10 cellular contexts compared by ENCODE assay signal in genomic region chr6:99604161-99605073, GRCh38. TPM values are rescaled to one million over a fixed set of nuclear protein-coding genes. Genes with fewer than 3 reads are reported as not detected.
DNase-seq lines count a peak whose midpoint lies in the region; ATAC-seq lines count a peak whose summit lies in the region.
"Had no signal": no experiment of that assay in that cellular context is flagged by ENCODE, and none has a peak within 500 bp of the region (broad histone marks: within the 10 kb centered on the region; RNA-seq: fewer than 3 reads in every experiment).

No MANE protein-coding gene starts in this region.

- peaks cover 94% of the 10 kb centered on the region for H3K27me3 Mint-ChIP-seq in activated CD8-positive, alpha-beta memory T cell treated with anti-CD3 and anti-CD28 coated beads, Interleukin-2, amount 10 ng/mL, durations not matched to agents 7 days and 5 days
- peaks cover 93% of the 10 kb centered on the region for H3K27me3 Mint-ChIP-seq in activated CD4-positive, alpha-beta memory T cell treated with anti-CD3 and anti-CD28 coated beads, Interleukin-2, amount 10 ng/mL, durations not matched to agents 7 days and 5 days
- H3K27me3 Mint-ChIP-seq in stimulated activated naive B cell treated with anti-CD40 and anti-IgM and Interleukin-4, amounts not matched to agents 10 μg/mL and 1 μg/mL and 100 μg/mL, for 72 hours = peaks cover 58 to 77% of the 10 kb centered on the region in 2 donors

- no peak for DNase-seq in activated CD8-positive, alpha-beta memory T cell treated with anti-CD3 and anti-CD28 coated beads, Interleukin-2, amount 10 ng/mL, durations not matched to agents 7 days and 5 days
- DNase-seq in activated CD8-positive, alpha-beta memory T cell treated with anti-CD3 and anti-CD28 coated beads, Interleukin-2, amount 50 U/mL, for 4 hours = no peak
- no peak for DNase-seq in activated CD4-positive, alpha-beta memory T cell treated with anti-CD3 and anti-CD28 coated beads, Interleukin-2, amount 10 ng/mL, durations not matched to agents 7 days and 5 days
- DNase-seq in stimulated activated naive B cell treated with anti-CD40 and anti-IgM and Interleukin-4, amounts not matched to agents 10 μg/mL and 1 μg/mL and 100 μg/mL, for 72 hours = no peak

- H3K9me3 Mint-ChIP-seq in activated CD8-positive, alpha-beta memory T cell treated with anti-CD3 and anti-CD28 coated beads, Interleukin-2, amount 10 ng/mL, durations not matched to agents 7 days and 5 days (ENCODE audit: low read depth) = no peaks in the 10 kb centered on the region
- H3K9me3 Mint-ChIP-seq in activated CD4-positive, alpha-beta memory T cell treated with anti-CD3 and anti-CD28 coated beads, Interleukin-2, amount 10 ng/mL, durations not matched to agents 7 days and 5 days = no peaks in the 10 kb centered on the region
- no peaks in the 10 kb centered on the region for H3K9me3 Mint-ChIP-seq in stimulated activated naive B cell treated with anti-CD40 and anti-IgM and Interleukin-4, amounts not matched to agents 10 μg/mL and 1 μg/mL and 100 μg/mL, for 72 hours

- H3K36me3 ChIP-seq in iPS-18a (ENCODE audit: control insufficient read depth, low read depth, low read length) = no peaks in the 10 kb centered on the region

- POLR2A ChIA-PET in activated CD4-positive, alpha-beta memory T cell treated with anti-CD3 and anti-CD28 coated beads, Interleukin-2, amount 10 ng/mL, durations not matched to agents 7 days and 5 days (lab: Charles Lee) = interaction anchor here (0.7 to 0.9 kb wide), 2 partner anchors 16 to 19 kb away, joined by 3 to 4 read pairs; no protein-coding TSS in a partner anchor

- no peak overlapping the region for H3K27ac ChIP-seq in iPS-18a (ENCODE audit: low read length)

- no peak for ATAC-seq in activated CD8-positive, alpha-beta memory T cell treated with anti-CD3 and anti-CD28 coated beads, Interleukin-2, amount 10 ng/mL, durations not matched to agents 7 days and 5 days
- ATAC-seq in stimulated activated naive B cell treated with anti-CD40 and anti-IgM and Interleukin-4, amounts not matched to agents 10 μg/mL and 1 μg/mL and 100 μg/mL, for 72 hours (replicated peaks) = no peak
- ATAC-seq in GM21447 (IDR thresholded peaks at IDR 0.05; ENCODE audit: unreplicated experiment) = no peak
- ATAC-seq in GM21423 (IDR thresholded peaks at IDR 0.05; ENCODE audit: unreplicated experiment) = no peak
- no peak for ATAC-seq in HG02588 (IDR thresholded peaks at IDR 0.05; ENCODE audit: unreplicated experiment)

- H3K4me1 ChIP-seq in iPS-18a (ENCODE audit: control insufficient read depth, low read depth, low read length) = peaks cover 6% of the 10 kb centered on the region

- no peak overlapping the region for H3K9ac ChIP-seq in iPS-18a (ENCODE audit: low read length)

- H3K36me3 Mint-ChIP-seq in activated CD8-positive, alpha-beta memory T cell treated with anti-CD3 and anti-CD28 coated beads, Interleukin-2, amount 10 ng/mL, durations not matched to agents 7 days and 5 days = peaks cover 3% of the 10 kb centered on the region
- H3K36me3 Mint-ChIP-seq in activated CD4-positive, alpha-beta memory T cell treated with anti-CD3 and anti-CD28 coated beads, Interleukin-2, amount 10 ng/mL, durations not matched to agents 7 days and 5 days (ENCODE audit: low read depth) = peaks cover 8% of the 10 kb centered on the region
- peaks cover 0 to 6% of the 10 kb centered on the region in 2 donors for H3K36me3 Mint-ChIP-seq in stimulated activated naive B cell treated with anti-CD40 and anti-IgM and Interleukin-4, amounts not matched to agents 10 μg/mL and 1 μg/mL and 100 μg/mL, for 72 hours

- peak overlapping the region; percentile 36 for H3K4me3 Mint-ChIP-seq in activated CD8-positive, alpha-beta memory T cell treated with anti-CD3 and anti-CD28 coated beads, Interleukin-2, amount 10 ng/mL, durations not matched to agents 7 days and 5 days
- peak overlapping the region; percentile 37 for H3K4me3 Mint-ChIP-seq in activated CD4-positive, alpha-beta memory T cell treated with anti-CD3 and anti-CD28 coated beads, Interleukin-2, amount 10 ng/mL, durations not matched to agents 7 days and 5 days
- H3K4me3 Mint-ChIP-seq in stimulated activated naive B cell treated with anti-CD40 and anti-IgM and Interleukin-4, amounts not matched to agents 10 μg/mL and 1 μg/mL and 100 μg/mL, for 72 hours = peak overlapping the region; percentile 80 to 85

- H3K27me3 ChIP-seq in iPS-18a (ENCODE audit: control insufficient read depth, insufficient read depth, low read length) = peaks cover 100% of the 10 kb centered on the region

- peak overlapping the region; percentile 38 for H3K4me3 ChIP-seq in iPS-18a (ENCODE audit: low read length)
- H3K4me3 ChIP-seq: lung had no signal

- no peak overlapping the region for H3K27ac Mint-ChIP-seq in activated CD8-positive, alpha-beta memory T cell treated with anti-CD3 and anti-CD28 coated beads, Interleukin-2, amount 10 ng/mL, durations not matched to agents 7 days and 5 days
- H3K27ac Mint-ChIP-seq in activated CD4-positive, alpha-beta memory T cell treated with anti-CD3 and anti-CD28 coated beads, Interleukin-2, amount 10 ng/mL, durations not matched to agents 7 days and 5 days = no peak overlapping the region
- peak overlapping the region; percentile 71 for H3K27ac Mint-ChIP-seq in stimulated activated naive B cell treated with anti-CD40 and anti-IgM and Interleukin-4, amounts not matched to agents 10 μg/mL and 1 μg/mL and 100 μg/mL, for 72 hours

- peaks cover 37% of the 10 kb centered on the region for H3K4me1 Mint-ChIP-seq in activated CD8-positive, alpha-beta memory T cell treated with anti-CD3 and anti-CD28 coated beads, Interleukin-2, amount 10 ng/mL, durations not matched to agents 7 days and 5 days
- peaks cover 41% of the 10 kb centered on the region for H3K4me1 Mint-ChIP-seq in activated CD4-positive, alpha-beta memory T cell treated with anti-CD3 and anti-CD28 coated beads, Interleukin-2, amount 10 ng/mL, durations not matched to agents 7 days and 5 days
- peaks cover 20 to 57% of the 10 kb centered on the region in 2 donors for H3K4me1 Mint-ChIP-seq in stimulated activated naive B cell treated with anti-CD40 and anti-IgM and Interleukin-4, amounts not matched to agents 10 μg/mL and 1 μg/mL and 100 μg/mL, for 72 hours

- CTCF ChIA-PET in activated CD8-positive, alpha-beta memory T cell treated with anti-CD3 and anti-CD28 coated beads, Interleukin-2, amount 10 ng/mL, durations not matched to agents 7 days and 5 days (lab: Charles Lee) = interaction anchor here (0.9 to 1.0 kb wide), 4 partner anchors 9 to 16 kb away, joined by 3 to 6 read pairs (median 4); no protein-coding TSS in a partner anchor
- CTCF ChIA-PET in activated CD4-positive, alpha-beta memory T cell treated with anti-CD3 and anti-CD28 coated beads, Interleukin-2, amount 10 ng/mL, durations not matched to agents 7 days and 5 days (lab: Charles Lee) = interaction anchor here (0.9 to 2.0 kb wide), 3 partner anchors 15 to 274 kb away, joined by 3 to 6 read pairs (median 4); no protein-coding TSS in a partner anchor

- no peaks in the 10 kb centered on the region for H3K9me3 ChIP-seq in iPS-18a (ENCODE audit: control insufficient read depth, low read depth, low read length)

RNA-seq across cellular contexts. Expression of gene PRDM13, which starts 2.2 kb away (rescaled TPM):
- under 1 TPM in 1 of 2 experiments, not detected in 1; 0.14 TPM for total RNA-seq in activated CD8-positive, alpha-beta memory T cell treated with anti-CD3 and anti-CD28 coated beads, Interleukin-2, amount 10 ng/mL, durations not matched to agents 7 days and 5 days
- not detected for total RNA-seq in activated CD4-positive, alpha-beta memory T cell treated with anti-CD3 and anti-CD28 coated beads, Interleukin-2, amount 10 ng/mL, durations not matched to agents 7 days and 5 days
- total RNA-seq: dermis microvascular lymphatic vessel endothelial cell, lung had no signal

RNA-seq across cellular contexts. Expression of gene CCNC, which starts 36.0 kb away (rescaled TPM):
- 10 to 100 TPM; 39.3 to 39.4 TPM for total RNA-seq in activated CD8-positive, alpha-beta memory T cell treated with anti-CD3 and anti-CD28 coated beads, Interleukin-2, amount 10 ng/mL, durations not matched to agents 7 days and 5 days
- total RNA-seq in activated CD4-positive, alpha-beta memory T cell treated with anti-CD3 and anti-CD28 coated beads, Interleukin-2, amount 10 ng/mL, durations not matched to agents 7 days and 5 days = 10 to 100 TPM; 41.5 to 45.4 TPM
